Comparison of ENCODE assay signal across 24 cellular contexts in the genomic region with DNA sequence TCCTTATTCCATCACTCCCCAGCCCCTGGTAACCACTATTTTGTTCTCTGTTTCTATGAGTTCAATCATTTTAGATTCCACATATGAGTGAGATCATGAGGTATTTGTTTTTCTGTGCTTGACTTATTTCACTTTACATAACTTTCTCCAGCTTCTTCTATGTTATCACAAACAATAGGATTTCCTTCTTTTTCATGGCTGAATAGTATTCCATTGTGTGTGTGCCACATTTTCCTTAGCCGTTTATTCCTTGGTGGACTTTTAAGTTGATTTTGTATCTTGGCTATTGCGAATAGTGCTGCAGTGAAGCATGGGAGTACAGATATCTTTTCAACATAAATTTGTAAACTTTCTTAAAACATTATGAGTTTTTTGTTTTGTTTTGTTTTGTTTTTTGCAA. TPM values are rescaled to one million over a fixed set of nuclear protein-coding genes. Genes with fewer than 3 reads are reported as not detected.
DNase-seq lines count a peak whose midpoint lies in the region; ATAC-seq, FAIRE-seq and TF ChIP-seq lines count a peak whose summit lies in the region.
"Had no signal": no experiment of that assay in that cellular context is flagged by ENCODE, and none has a peak within 500 bp of the region (broad histone marks: within the 10 kb centered on the region; RNA-seq: fewer than 3 reads in every experiment).

No MANE protein-coding gene starts in this region.

- TF ChIP-seq POLR2A in K562 (conservative IDR thresholded peaks at IDR 0.05): no peak

- CTCF ChIA-PET in HEK293 (lab: Yijun Ruan, JAX): interaction anchor here (0.6 to 1.4 kb wide), 2 partner anchors 16 to 240 kb away, joined by 5 read pairs; no protein-coding TSS in a partner anchor
- CTCF ChIA-PET in K562 (lab: Yijun Ruan, JAX; ENCODE audit: low intra/inter-chr PET ratio): no interaction called here

- ATAC-seq in K562 (no peak), GM21619 (IDR thresholded peaks at IDR 0.05; ENCODE audit: unreplicated experiment) (no peak)
- no peak for ATAC-seq in natural killer cell treated with Interleukin-12 subunit alpha and Interleukin-12 subunit beta and Interleukin-15 and Interleukin-18, amount 100 ng/mL, for 72 hours
- ATAC-seq: A549; CD8-positive, alpha-beta T cell; Panc1 had no signal

- intact Hi-C loops in K562 (cut with micrococcal nuclease) (no loop called here), colonic mucosa (cut with DNase I) (no loop called here)

- 83% methylated on average over 2 of the region's 2 CpGs for WGBS in K562 (ENCODE audit: insufficient coverage, low coverage, missing lambda C conversion rate)

- H3K9ac ChIP-seq in BLaER1 treated with 17β-estradiol and CSF1 and Interleukin-3, amounts not matched to agents 10 nM and 100 nM: peak overlapping the region in 1 of 11 experiments; percentile 71; a peak in 1 of 22 replicates
- H3K9ac ChIP-seq in K562 (ENCODE audit: insufficient read depth in 1 of 2, low read depth in 2 of 2, low read length in 2 of 2): no peak overlapping the region
- H3K9ac ChIP-seq in colonic mucosa (ENCODE audit: low read depth in 2 of 2, low read length in 2 of 2): no peak overlapping the region
- H3K9ac ChIP-seq: SK-N-SH had no signal

- no peak for TF ChIP-seq CTCF in HEK293 (tag by site-specific recombination; IDR thresholded peaks at IDR 0.05)
- no peak for TF ChIP-seq CTCF in K562 (IDR thresholded peaks at IDR 0.05 in 2 of 3, conservative IDR thresholded peaks at IDR 0.05 in 1 of 3; ENCODE audit: insufficient read depth in 2 of 3, low read depth in 1 of 3, low read length in 3 of 3)
- TF ChIP-seq CTCF in colonic mucosa (IDR thresholded peaks at IDR 0.05): no peak

- no peak for TF ChIP-seq RAD21 in K562 (CRISPR knock-in tag; conservative IDR thresholded peaks at IDR 0.05 in 1 of 2, IDR thresholded peaks at IDR 0.05 in 1 of 2)

- BruUV-seq in K562 (replicated peaks; lab: Mats Ljungman, UMichigan): no TSS peak

- peaks cover 23 to 54% (median 48%) of the 10 kb centered on the region in 11 experiments for H3K9me3 ChIP-seq in BLaER1 treated with 17β-estradiol and CSF1 and Interleukin-3, amounts not matched to agents 10 nM and 100 nM (replicated peaks in 1 of 11)
- H3K9me3 ChIP-seq in HEK293 (ENCODE audit: control insufficient read depth, insufficient read depth, low read depth, low read length) (no peaks in the 10 kb centered on the region), K562 (replicated peaks; ENCODE audit: control insufficient read depth, insufficient read depth, low read depth, low read length) (no peaks in the 10 kb centered on the region), colonic mucosa (no peaks in the 10 kb centered on the region)
- H3K9me3 ChIP-seq: A549, SK-N-SH had no signal

- peak overlapping the region in 10 of 11 experiments; percentile 84 to 95 (median 90); a peak in 12 of 22 replicates for H3K4me2 ChIP-seq in BLaER1 treated with 17β-estradiol and CSF1 and Interleukin-3, amounts not matched to agents 10 nM and 100 nM
- no peak overlapping the region for H3K4me2 ChIP-seq in K562 (ENCODE audit: insufficient read depth, low read length)
- H3K4me2 ChIP-seq: A549, SK-N-SH had no signal

- POLR2A ChIA-PET in HEK293 (lab: Yijun Ruan, JAX) (no interaction called here), K562 (lab: Yijun Ruan, JAX) (interaction anchor here (1.8 kb wide), 1 partner anchor 15 kb away, joined by 4 read pairs; a partner anchor contains a TSS)

- peaks cover 11% of the 10 kb centered on the region for H3K36me3 Mint-ChIP-seq in natural killer cell treated with Interleukin-12 subunit alpha and Interleukin-12 subunit beta and Interleukin-15 and Interleukin-18, amount 100 ng/mL, for 72 hours
- H3K36me3 Mint-ChIP-seq: CD8-positive, alpha-beta T cell had no signal

- H3K79me2 ChIP-seq in K562 (ENCODE audit: control insufficient read depth, insufficient read depth, low read length): peaks cover 24% of the 10 kb centered on the region

- H2AFZ ChIP-seq in K562 (ENCODE audit: low read depth, low read length): no peak overlapping the region

- H3K4me1 ChIP-seq in BLaER1 treated with 17β-estradiol and CSF1 and Interleukin-3, amounts not matched to agents 10 nM and 100 nM: peaks cover 38 to 100% (median 45%) of the 10 kb centered on the region in 10 experiments
- H3K4me1 ChIP-seq in HEK293 (ENCODE audit: control insufficient read depth, insufficient read depth, low read length) (0 out of 2 replicates have a peak, but pooled peaks cover 4% of the 10 kb centered on the region), K562 (replicated peaks in 1 of 2; ENCODE audit: control insufficient read depth in 2 of 2, insufficient read depth in 2 of 2, low read length in 2 of 2) (peaks cover 6 to 22% of the 10 kb centered on the region in 2 experiments; a peak in 4 of 5 replicates), colonic mucosa (no peaks in the 10 kb centered on the region)
- H3K4me1 ChIP-seq: A549 had no signal

- no peaks in the 10 kb centered on the region for H3K27me3 ChIP-seq in BLaER1 treated with 17β-estradiol and CSF1 and Interleukin-3, amounts not matched to agents 10 nM and 100 nM
- H3K27me3 ChIP-seq in K562 (ENCODE audit: control insufficient read depth in 2 of 2, insufficient read depth in 2 of 2, low read length in 2 of 2): no peaks in the 10 kb centered on the region
- no peaks in the 10 kb centered on the region for H3K27me3 ChIP-seq in colonic mucosa

- no peak overlapping the region for H3K4me3 Mint-ChIP-seq in natural killer cell treated with Interleukin-12 subunit alpha and Interleukin-12 subunit beta and Interleukin-15 and Interleukin-18, amount 100 ng/mL, for 72 hours
- H3K4me3 Mint-ChIP-seq: CD8-positive, alpha-beta T cell had no signal

- H3K27ac Mint-ChIP-seq in natural killer cell treated with Interleukin-12 subunit alpha and Interleukin-12 subunit beta and Interleukin-15 and Interleukin-18, amount 100 ng/mL, for 72 hours: peak overlapping the region; percentile 4 to 92
- H3K27ac Mint-ChIP-seq: CD8-positive, alpha-beta T cell had no signal

- peak; percentile 19 for FAIRE-seq in K562 (lab: Jason Lieb, UNC)
- FAIRE-seq: A549 had no signal

- H3K4me1 Mint-ChIP-seq in natural killer cell treated with Interleukin-12 subunit alpha and Interleukin-12 subunit beta and Interleukin-15 and Interleukin-18, amount 100 ng/mL, for 72 hours (ENCODE audit: low read depth in 2 of 2): peaks cover 36 to 63% of the 10 kb centered on the region in 2 donors

- peaks cover 0 to 98% (median 24%) of the 10 kb centered on the region in 11 experiments; a peak in 13 of 22 replicates for H4K20me1 ChIP-seq in BLaER1 treated with 17β-estradiol and CSF1 and Interleukin-3, amounts not matched to agents 10 nM and 100 nM
- no peaks in the 10 kb centered on the region for H4K20me1 ChIP-seq in K562 (replicated peaks; ENCODE audit: control insufficient read depth, insufficient read depth, low read length)

- peaks cover 6% of the 10 kb centered on the region for H3K9me3 Mint-ChIP-seq in natural killer cell treated with Interleukin-12 subunit alpha and Interleukin-12 subunit beta and Interleukin-15 and Interleukin-18, amount 100 ng/mL, for 72 hours
- H3K9me3 Mint-ChIP-seq: CD8-positive, alpha-beta T cell had no signal

- peaks cover 54 to 80% (median 68%) of the 10 kb centered on the region in 11 experiments for H3K36me3 ChIP-seq in BLaER1 treated with 17β-estradiol and CSF1 and Interleukin-3, amounts not matched to agents 10 nM and 100 nM
- peaks cover 0 to 2% of the 10 kb centered on the region in 2 experiments; a peak in 1 of 3 replicates for H3K36me3 ChIP-seq in HEK293 (ENCODE audit: control insufficient read depth in 2 of 2, insufficient read depth in 1 of 2, low read length in 2 of 2)
- H3K36me3 ChIP-seq in K562 (ENCODE audit: control insufficient read depth, insufficient read depth, low read length): peaks cover 3% of the 10 kb centered on the region; the same call in 1 of the 3 replicates
- H3K36me3 ChIP-seq in colonic mucosa: no peaks in the 10 kb centered on the region

- H3K27ac ChIP-seq in BLaER1 treated with 17β-estradiol and CSF1 and Interleukin-3, amounts not matched to agents 10 nM and 100 nM: peak overlapping the region in 1 of 11 experiments; percentile 79; a peak in 1 of 22 replicates
- no peak overlapping the region for H3K27ac ChIP-seq in HEK293 (ENCODE audit: extremely low read depth, low read depth, low read length)
- no peak overlapping the region for H3K27ac ChIP-seq in K562 (ENCODE audit: extremely low read depth, low read depth, low read length)
- H3K27ac ChIP-seq in colonic mucosa: no peak overlapping the region
- H3K27ac ChIP-seq: A549 had no signal

- no peaks in the 10 kb centered on the region for H3K27me3 Mint-ChIP-seq in natural killer cell treated with Interleukin-12 subunit alpha and Interleukin-12 subunit beta and Interleukin-15 and Interleukin-18, amount 100 ng/mL, for 72 hours

- TF ChIP-seq EP300 in K562 (IDR thresholded peaks at IDR 0.05; ENCODE audit: low read length): no peak

- H3K9me1 ChIP-seq in K562 (ENCODE audit: control insufficient read depth, insufficient read depth, low read length): no peaks in the 10 kb centered on the region

- in situ Hi-C loops in K562 (cut with MboI): no loop called here

- DNase-seq in K562 (ENCODE audit: extremely low read depth in 1 of 4, low spot score in 3 of 4) (no peak), NCI-H748 treated with DMSO at 0.1 percent for 48 hours (lab: John Stamatoyannopoulos, UW) (no peak), colonic mucosa (no peak), HUDEP-2 (lab: John Stamatoyannopoulos, UW; ENCODE audit: unreplicated experiment in 76 of 76) (no peak)
- DNase-seq in natural killer cell treated with Interleukin-12 subunit alpha and Interleukin-12 subunit beta and Interleukin-15 and Interleukin-18, amount 100 ng/mL, for 72 hours (ENCODE audit: low spot score): no peak
- DNase-seq: CD8-positive, alpha-beta T cell; DND-41; GOT3; KBM-7; NCI-H1092 treated with DMSO at 0.1 percent for 48 hours; NCI-H1436 treated with DMSO at 0.1 percent for 48 hours; NCI-H2029; NCI-H2227 treated with DMSO at 0.1 percent for 48 hours; NCI-H510A; NK-92 treated with Interleukin-12 subunit alpha and Interleukin-12 subunit beta, amount 100 ng/mL, for 24 hours; SIG-M5; SK-N-SH had no signal

- 0 out of 20 replicates have a peak overlapping the region, but pooled peaks of 1 of the 10 experiments have one; percentile 18 for H3K4me3 ChIP-seq in BLaER1 treated with 17β-estradiol and CSF1 and Interleukin-3, amounts not matched to agents 10 nM and 100 nM
- H3K4me3 ChIP-seq in HEK293 (ENCODE audit: low read depth, low read length): no peak overlapping the region
- no peak overlapping the region for H3K4me3 ChIP-seq in K562
- no peak overlapping the region for H3K4me3 ChIP-seq in colonic mucosa
- H3K4me3 ChIP-seq: A549 had no signal

RNA-seq across cellular contexts. Expression of a gene that starts 15.1 kb away (rescaled TPM):
- total RNA-seq in K562 (2011; cell fraction: chromatin; rRNA removed; ENCODE audit: low replicate concordance): 4.8 and 11.2 TPM in 2 replicates
- 2.7 and 3.3 TPM in 2 replicates for total RNA-seq in K562 (2011; cell fraction: nucleolus; rRNA removed)
- total RNA-seq in K562 (2011; cell fraction: nucleoplasm; rRNA removed): 3.5 and 6.7 TPM in 2 replicates
- 16.7 and 19.4 TPM in 2 replicates for total RNA-seq in K562 (2014; rRNA removed)
- total RNA-seq in K562 (2014; rRNA removed; fragmentation: Illumina TruSeq; extraction: Trizol): 16.7 and 17.0 TPM in 2 replicates
- total RNA-seq in K562 (2015; rRNA removed; fragmentation: Illumina TruSeq; extraction: Trizol): 23.0 and 23.8 TPM in 2 replicates
- 29.4 and 32.7 TPM in 2 replicates for total RNA-seq in K562 (2021)
- 3.9 and 7.3 TPM in 2 replicates for polyA plus RNA-seq in K562 (2011; rRNA removed)
- 3.2 and 8.5 TPM in 2 replicates for polyA plus RNA-seq in K562 (2011; cell fraction: cytosol; rRNA removed)
- 4.1 and 6.2 TPM in 2 replicates for polyA plus RNA-seq in K562 (2011; cell fraction: nucleus; rRNA removed)
- 18.2 and 30.5 TPM in 2 replicates for polyA plus RNA-seq in K562 (2012)
- polyA plus RNA-seq in K562 (2014; fragmentation: Illumina TruSeq; extraction: Trizol): 17.6 and 20.3 TPM in 2 replicates
- 1 to 10 TPM; 5.6 to 6.7 TPM for polyA plus RNA-seq in K562 (2014; fragmentation: Nextera tagmentation; extraction: Ambion mirVana)
- polyA plus RNA-seq in K562 (2014; rRNA removed): 12.3 and 13.0 TPM in 2 replicates
- polyA minus RNA-seq in K562 (2011; rRNA and poly(A)+ RNA removed): 4.1 and 9.6 TPM in 2 replicates
- 3.1 and 23.8 TPM in 2 replicates for polyA minus RNA-seq in K562 (2011; cell fraction: cytosol; rRNA and poly(A)+ RNA removed)
- polyA minus RNA-seq in K562 (2011; cell fraction: nucleus; rRNA and poly(A)+ RNA removed): 1.9 and 7.8 TPM in 2 replicates
- 10 to 100 TPM; 25.8 to 53.0 TPM for total RNA-seq in natural killer cell treated with Interleukin-12 subunit alpha and Interleukin-12 subunit beta and Interleukin-15 and Interleukin-18, amount 100 ng/mL, for 72 hours
- total RNA-seq in colonic mucosa: 10 to 100 TPM; 58.1 to 92.6 TPM
- total RNA-seq: G401 had no signal
- polyA plus RNA-seq: BJ, SK-N-SH had no signal
